16 cellular contexts compared by ENCODE assay signal in genomic region chr11:16347928-16348685, GRCh38. TPM values are rescaled to one million over a fixed set of nuclear protein-coding genes. Genes with fewer than 3 reads are reported as not detected.
A peak's percentile ranks its signal among the peaks of the same experiment; 100 is the strongest.
DNase-seq lines count a peak whose midpoint lies in the region; ATAC-seq and TF ChIP-seq lines count a peak whose summit lies in the region.
"Had no signal": no experiment of that assay in that cellular context is flagged by ENCODE, and none has a peak within 500 bp of the region (broad histone marks: within the 10 kb centered on the region; RNA-seq: fewer than 3 reads in every experiment).

No MANE protein-coding gene starts in this region.

- H3K4me1 Mint-ChIP-seq in chondrocyte (ENCODE audit: low read depth) = peaks cover 38% of the 10 kb centered on the region
- H3K4me1 Mint-ChIP-seq: endodermal cell, T-helper 17 cell had no signal

- peak overlapping the region; percentile 49 for H3K27ac Mint-ChIP-seq in chondrocyte (ENCODE audit: unreplicated experiment)
- H3K27ac Mint-ChIP-seq: endodermal cell; stimulated activated naive CD8-positive, alpha-beta T cell treated with anti-CD3 and anti-CD28 coated beads, Interleukin-15, Interleukin-2, amounts not matched to agents 100 ng/mL and 50 ng/mL, for 24 hours; T-helper 17 cell had no signal

- no peaks in the 10 kb centered on the region for H3K36me3 ChIP-seq in HEK293 (ENCODE audit: control insufficient read depth in 2 of 2, insufficient read depth in 1 of 2, low read length in 2 of 2)
- no peaks in the 10 kb centered on the region for H3K36me3 ChIP-seq in right lobe of liver
- no peaks in the 10 kb centered on the region for H3K36me3 ChIP-seq in upper lobe of right lung
- H3K36me3 ChIP-seq: MG63, uterus had no signal

- H3K4me3 Mint-ChIP-seq in chondrocyte (ENCODE audit: unreplicated experiment) = no peak overlapping the region
- H3K4me3 Mint-ChIP-seq: endodermal cell; stimulated activated naive CD8-positive, alpha-beta T cell treated with anti-CD3 and anti-CD28 coated beads, Interleukin-15, Interleukin-2, amounts not matched to agents 100 ng/mL and 50 ng/mL, for 24 hours; T-helper 17 cell had no signal

- no peak for TF ChIP-seq POLR2A in right lobe of liver (IDR thresholded peaks at IDR 0.05)

- POLR2A ChIA-PET in HEK293 (lab: Yijun Ruan, JAX) = no interaction called here

- no peaks in the 10 kb centered on the region for H3K9me3 ChIP-seq in HEK293 (ENCODE audit: control insufficient read depth, insufficient read depth, low read depth, low read length)
- no peaks in the 10 kb centered on the region for H3K9me3 ChIP-seq in right lobe of liver
- H3K9me3 ChIP-seq in upper lobe of right lung = no peaks in the 10 kb centered on the region
- H3K9me3 ChIP-seq: MG63, uterus had no signal

- intact Hi-C loops in right lobe of liver (cut with DNase I) = no loop called here
- intact Hi-C loops in upper lobe of right lung (cut with DNase I) = no loop called here

- H3K4me1 ChIP-seq in HEK293 (ENCODE audit: control insufficient read depth, insufficient read depth, low read length) (no peaks in the 10 kb centered on the region), right lobe of liver (peaks cover 0 to 5% (median 0%) of the 10 kb centered on the region in 4 donors), upper lobe of right lung (no peaks in the 10 kb centered on the region)
- H3K4me1 ChIP-seq: uterus had no signal

- H3K36me3 Mint-ChIP-seq in chondrocyte (ENCODE audit: low read depth) = no peaks in the 10 kb centered on the region

- H3K9me3 Mint-ChIP-seq in chondrocyte (ENCODE audit: low read depth) = no peaks in the 10 kb centered on the region
- H3K9me3 Mint-ChIP-seq: endodermal cell had no signal

- ATAC-seq in right lobe of liver (peak; percentile 48 to 77 (median 56)), HG03196 (IDR thresholded peaks at IDR 0.05; ENCODE audit: unreplicated experiment) (no peak), upper lobe of right lung (no peak)
- ATAC-seq: T-helper 17 cell had no signal

- peak; percentile 36 for DNase-seq in NCI-H2107 (lab: John Stamatoyannopoulos, UW)
- no peak for DNase-seq in chondrocyte (ENCODE audit: low spot score)
- DNase-seq in right lobe of liver = peak in 1 of 3 donors; percentile 42
- no peak for DNase-seq in NCI-H774 (lab: John Stamatoyannopoulos, UW)
- no peak for DNase-seq in upper lobe of right lung
- DNase-seq: activated CD8-positive, alpha-beta memory T cell treated with anti-CD3 and anti-CD28 coated beads, Interleukin-2, amount 50 U/mL, for 4 hours; activated naive CD4-positive, alpha-beta T cell; endodermal cell; MG63; nucleus accumbens; stimulated activated CD4-positive, alpha-beta T cell treated with anti-CD3 and anti-CD28 coated beads, Interleukin-12 subunit alpha, Interleukin-12 subunit beta, amount 100 ng/mL, for 4 hours; T-helper 17 cell; uterus had no signal

- CTCF ChIA-PET in HEK293 (lab: Yijun Ruan, JAX) = no interaction called here

- H3K27ac ChIP-seq in HEK293 (ENCODE audit: extremely low read depth, low read depth, low read length) (no peak overlapping the region), right lobe of liver (no peak overlapping the region), upper lobe of right lung (no peak overlapping the region)
- H3K27ac ChIP-seq: uterus had no signal

- no peaks in the 10 kb centered on the region for H3K27me3 Mint-ChIP-seq in chondrocyte (ENCODE audit: low read depth)
- H3K27me3 Mint-ChIP-seq: stimulated activated naive CD8-positive, alpha-beta T cell treated with anti-CD3 and anti-CD28 coated beads, Interleukin-15, Interleukin-2, amounts not matched to agents 100 ng/mL and 50 ng/mL, for 24 hours; T-helper 17 cell had no signal

- TF ChIP-seq CTCF in HEK293 (tag by site-specific recombination; IDR thresholded peaks at IDR 0.05) (no peak), chondrocyte (IDR thresholded peaks at IDR 0.05) (no peak), right lobe of liver (IDR thresholded peaks at IDR 0.05) (no peak), upper lobe of right lung (IDR thresholded peaks at IDR 0.05) (no peak)

- H3K4me3 ChIP-seq in HEK293 (ENCODE audit: low read depth, low read length) (no peak overlapping the region), right lobe of liver (no peak overlapping the region), upper lobe of right lung (no peak overlapping the region)
- H3K4me3 ChIP-seq: MG63, uterus had no signal

- H3K27me3 ChIP-seq in right lobe of liver (no peaks in the 10 kb centered on the region), upper lobe of right lung (no peaks in the 10 kb centered on the region)
- H3K27me3 ChIP-seq: MG63, uterus had no signal

TF ChIP-seq in HEK293, 187 proteins besides CTCF, POLR2A, EP300 and RAD21:
- TF ChIP-seq PRDM1 (tag by site-specific recombination; IDR thresholded peaks at IDR 0.05) (peak; percentile 75), ZNF398 (tag by site-specific recombination; IDR thresholded peaks at IDR 0.05) (peak; percentile 36; the same call in 1 of the 2 replicates), KLF10 (tag by site-specific recombination; IDR thresholded peaks at IDR 0.05) (no peak), ZNF645 (tag by site-specific recombination; IDR thresholded peaks at IDR 0.05) (no peak)
- TF ChIP-seq, protein P1, sequence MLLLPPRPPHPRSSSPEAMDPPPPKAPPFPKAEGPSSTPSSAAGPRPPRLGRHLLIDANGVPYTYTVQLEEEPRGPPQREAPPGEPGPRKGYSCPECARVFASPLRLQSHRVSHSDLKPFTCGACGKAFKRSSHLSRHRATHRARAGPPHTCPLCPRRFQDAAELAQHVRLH (tag by site-specific recombination; IDR thresholded peaks at IDR 0.05) = no peak

RNA-seq across cellular contexts. Expression of gene SOX6, which starts 8.2 kb away (rescaled TPM):
- 27.2 to 46.1 TPM (median 29.9 TPM) in 3 replicates for total RNA-seq in chondrocyte
- 10 to 100 TPM in 2 of 6 experiments, 1 to 10 TPM in 4; 3.3 to 16.1 (median 7.8) TPM for total RNA-seq in right lobe of liver
- total RNA-seq in upper lobe of right lung = 8.3 TPM

Comparison
In these comparisons a context has a peak if more than half of its experiments do, and no peak if none do; other contexts are left out.
1. ATAC-seq: peak in right lobe of liver (4 of 4); none in HG03196 (single experiment) and upper lobe of right lung (single experiment).